In the genomic region with DNA sequence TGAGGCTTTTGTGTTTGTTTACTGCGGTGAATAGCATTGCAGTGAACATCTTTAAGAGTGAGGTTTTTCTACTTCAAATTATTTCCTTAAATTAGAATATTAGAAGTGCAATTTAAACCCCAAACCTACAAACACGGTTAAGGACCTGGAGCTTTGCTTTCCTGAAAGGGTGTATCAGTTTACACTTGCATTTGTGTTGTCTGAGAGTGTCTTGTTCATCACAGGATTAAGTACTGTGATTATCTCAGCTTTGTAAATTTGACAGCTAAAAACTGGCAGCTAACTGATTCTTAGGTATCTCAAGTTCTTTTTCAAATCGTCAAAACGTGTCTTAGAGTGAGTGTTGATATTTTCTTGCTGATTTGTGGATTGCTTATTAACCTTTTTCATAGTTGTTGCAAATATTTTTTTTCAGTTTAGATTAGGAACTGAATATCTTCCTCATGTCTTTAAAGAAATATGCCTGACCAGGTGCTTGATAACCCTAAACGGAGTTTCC, we compare ENCODE assay signal across 1 cellular context.
TF ChIP-seq lines count a peak whose summit lies in the region.

No MANE protein-coding gene starts in this region.

TF ChIP-seq in HEK293, 187 proteins besides CTCF, POLR2A, EP300 and RAD21:
- TF ChIP-seq, protein P1, sequence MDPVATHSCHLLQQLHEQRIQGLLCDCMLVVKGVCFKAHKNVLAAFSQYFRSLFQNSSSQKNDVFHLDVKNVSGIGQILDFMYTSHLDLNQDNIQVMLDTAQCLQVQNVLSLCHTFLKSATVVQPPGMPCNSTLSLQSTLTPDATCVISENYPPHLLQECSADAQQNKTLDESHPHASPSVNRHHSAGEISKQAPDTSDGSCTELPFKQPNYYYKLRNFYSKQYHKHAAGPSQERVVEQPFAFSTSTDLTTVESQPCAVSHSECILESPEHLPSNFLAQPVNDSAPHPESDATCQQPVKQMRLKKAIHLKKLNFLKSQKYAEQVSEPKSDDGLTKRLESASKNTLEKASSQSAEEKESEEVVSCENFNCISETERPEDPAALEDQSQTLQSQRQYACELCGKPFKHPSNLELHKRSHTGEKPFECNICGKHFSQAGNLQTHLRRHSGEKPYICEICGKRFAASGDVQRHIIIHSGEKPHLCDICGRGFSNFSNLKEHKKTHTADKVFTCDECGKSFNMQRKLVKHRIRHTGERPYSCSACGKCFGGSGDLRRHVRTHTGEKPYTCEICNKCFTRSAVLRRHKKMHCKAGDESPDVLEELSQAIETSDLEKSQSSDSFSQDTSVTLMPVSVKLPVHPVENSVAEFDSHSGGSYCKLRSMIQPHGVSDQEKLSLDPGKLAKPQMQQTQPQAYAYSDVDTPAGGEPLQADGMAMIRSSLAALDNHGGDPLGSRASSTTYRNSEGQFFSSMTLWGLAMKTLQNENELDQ (tag by site-specific recombination; IDR thresholded peaks at IDR 0.05; ENCODE audit: low read depth): no peak
- TF ChIP-seq, protein P2, sequence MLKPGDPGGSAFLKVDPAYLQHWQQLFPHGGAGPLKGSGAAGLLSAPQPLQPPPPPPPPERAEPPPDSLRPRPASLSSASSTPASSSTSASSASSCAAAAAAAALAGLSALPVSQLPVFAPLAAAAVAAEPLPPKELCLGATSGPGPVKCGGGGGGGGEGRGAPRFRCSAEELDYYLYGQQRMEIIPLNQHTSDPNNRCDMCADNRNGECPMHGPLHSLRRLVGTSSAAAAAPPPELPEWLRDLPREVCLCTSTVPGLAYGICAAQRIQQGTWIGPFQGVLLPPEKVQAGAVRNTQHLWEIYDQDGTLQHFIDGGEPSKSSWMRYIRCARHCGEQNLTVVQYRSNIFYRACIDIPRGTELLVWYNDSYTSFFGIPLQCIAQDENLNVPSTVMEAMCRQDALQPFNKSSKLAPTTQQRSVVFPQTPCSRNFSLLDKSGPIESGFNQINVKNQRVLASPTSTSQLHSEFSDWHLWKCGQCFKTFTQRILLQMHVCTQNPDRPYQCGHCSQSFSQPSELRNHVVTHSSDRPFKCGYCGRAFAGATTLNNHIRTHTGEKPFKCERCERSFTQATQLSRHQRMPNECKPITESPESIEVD (tag by site-specific recombination; IDR thresholded peaks at IDR 0.05): peak; percentile 86
- TF ChIP-seq ZNF157 (tag by site-specific recombination; IDR thresholded peaks at IDR 0.05) (no peak), ZNF366 (tag by site-specific recombination; conservative IDR thresholded peaks at IDR 0.05) (peak; percentile 27; the same call in 1 of the 2 replicates), ZNF335 (tag by site-specific recombination; conservative IDR thresholded peaks at IDR 0.05) (peak; percentile 36; the same call in 1 of the 2 replicates)
- TF ChIP-seq, protein P3, sequence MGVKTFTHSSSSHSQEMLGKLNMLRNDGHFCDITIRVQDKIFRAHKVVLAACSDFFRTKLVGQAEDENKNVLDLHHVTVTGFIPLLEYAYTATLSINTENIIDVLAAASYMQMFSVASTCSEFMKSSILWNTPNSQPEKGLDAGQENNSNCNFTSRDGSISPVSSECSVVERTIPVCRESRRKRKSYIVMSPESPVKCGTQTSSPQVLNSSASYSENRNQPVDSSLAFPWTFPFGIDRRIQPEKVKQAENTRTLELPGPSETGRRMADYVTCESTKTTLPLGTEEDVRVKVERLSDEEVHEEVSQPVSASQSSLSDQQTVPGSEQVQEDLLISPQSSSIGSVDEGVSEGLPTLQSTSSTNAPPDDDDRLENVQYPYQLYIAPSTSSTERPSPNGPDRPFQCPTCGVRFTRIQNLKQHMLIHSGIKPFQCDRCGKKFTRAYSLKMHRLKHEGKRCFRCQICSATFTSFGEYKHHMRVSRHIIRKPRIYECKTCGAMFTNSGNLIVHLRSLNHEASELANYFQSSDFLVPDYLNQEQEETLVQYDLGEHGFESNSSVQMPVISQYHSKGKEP (tag by site-specific recombination; IDR thresholded peaks at IDR 0.05): 0 out of 2 replicates have a peak, but pooled peaks have one; percentile 23
